In the genomic region with DNA sequence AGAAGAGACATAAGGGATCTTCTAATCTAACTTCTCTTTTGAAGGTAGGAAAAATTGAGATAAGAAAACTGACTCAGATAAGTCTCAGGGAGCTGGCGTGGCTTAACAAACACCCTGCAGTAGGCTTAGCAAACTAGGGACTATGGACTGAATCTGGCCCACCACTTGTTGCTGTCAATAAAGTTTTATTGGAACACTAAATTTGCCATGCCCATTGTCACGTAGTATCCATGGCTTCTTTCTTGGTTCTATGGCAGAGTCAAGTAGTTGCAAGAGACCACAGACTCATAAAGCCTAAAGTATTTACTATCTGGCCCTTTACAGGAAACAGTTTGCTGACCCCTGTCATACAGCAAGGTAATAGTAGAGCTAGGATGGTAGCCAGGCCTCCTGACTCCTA, we compare ENCODE assay signal across 21 cellular contexts. TPM values are rescaled to one million over a fixed set of nuclear protein-coding genes. Genes with fewer than 3 reads are reported as not detected.
A peak's percentile ranks its signal among the peaks of the same experiment; 100 is the strongest.
DNase-seq lines count a peak whose midpoint lies in the region; ATAC-seq, FAIRE-seq and TF ChIP-seq lines count a peak whose summit lies in the region.
"Had no signal": no experiment of that assay in that cellular context is flagged by ENCODE, and none has a peak within 500 bp of the region (broad histone marks: within the 10 kb centered on the region; RNA-seq: fewer than 3 reads in every experiment).

No MANE protein-coding gene starts in this region.

- no peak for ATAC-seq in Panc1
- ATAC-seq in K562: no peak
- no peak for ATAC-seq in pancreas
- ATAC-seq in HG02938 (IDR thresholded peaks at IDR 0.05; ENCODE audit: unreplicated experiment): no peak
- ATAC-seq: HCT116 had no signal

- peak overlapping the region; percentile 72 to 90 for H3K27ac ChIP-seq in right atrium auricular region
- H3K27ac ChIP-seq in left ventricle myocardium inferior (replicated peaks): no peak overlapping the region
- peak overlapping the region; percentile 78 for H3K27ac ChIP-seq in Panc1 (ENCODE audit: low read length)
- no peak overlapping the region for H3K27ac ChIP-seq in K562 (ENCODE audit: extremely low read depth, low read depth, low read length)
- H3K27ac ChIP-seq in pancreas: peak overlapping the region in 3 of 4 donors; percentile 9 to 71 (median 47)
- H3K27ac ChIP-seq: 22Rv1, BLaER1, HL-60 had no signal

- no peak for TF ChIP-seq RAD21 in K562 (CRISPR knock-in tag; conservative IDR thresholded peaks at IDR 0.05 in 1 of 2, IDR thresholded peaks at IDR 0.05 in 1 of 2)

- no peak overlapping the region for H2AFZ ChIP-seq in K562 (ENCODE audit: low read depth, low read length)

- H3K4me1 Mint-ChIP-seq in HFFc6 (ENCODE audit: low read depth): peaks cover 13% of the 10 kb centered on the region
- H3K4me1 Mint-ChIP-seq: CD14-positive monocyte; CD4-positive, alpha-beta memory T cell had no signal

- TF ChIP-seq POLR2A in K562 (conservative IDR thresholded peaks at IDR 0.05): no peak

- H3K27ac Mint-ChIP-seq in HFFc6: no peak overlapping the region
- H3K27ac Mint-ChIP-seq: CD14-positive monocyte; CD4-positive, alpha-beta memory T cell had no signal

- H3K4me3 Mint-ChIP-seq in HFFc6: no peak overlapping the region
- H3K4me3 Mint-ChIP-seq: CD14-positive monocyte; CD4-positive, alpha-beta memory T cell had no signal

- no peak for DNase-seq in right atrium auricular region (ENCODE audit: low spot score)
- no peak for DNase-seq in left ventricle myocardium inferior
- DNase-seq in Panc1 (ENCODE audit: low read depth, low spot score): no peak
- DNase-seq in K562 (ENCODE audit: extremely low read depth in 1 of 4, low spot score in 3 of 4): no peak
- DNase-seq in pancreas: no peak
- no peak for DNase-seq in HFFc6
- no peak for DNase-seq in dedifferentiated amniotic fluid mesenchymal stem cell (ENCODE audit: extremely low spot score)
- DNase-seq: CD4-positive, alpha-beta memory T cell; DMS153; DMS79; GDM1; GOT3; H7; IMR-90 had no signal

- H4K20me1 ChIP-seq in K562 (replicated peaks; ENCODE audit: control insufficient read depth, insufficient read depth, low read length): no peaks in the 10 kb centered on the region
- H4K20me1 ChIP-seq: BLaER1 had no signal

- in situ Hi-C loops in Panc1 (cut with HindIII; ENCODE audit: low pct_unique_long_range_greater_than_20kb, low sequenced_read_pairs): no loop called here
- in situ Hi-C loops in K562 (cut with MboI): no loop called here

- intact Hi-C loops in left ventricle myocardium inferior (cut with micrococcal nuclease) (no loop called here), Panc1 (cut with micrococcal nuclease; ENCODE audit: unreplicated experiment) (no loop called here), K562 (cut with micrococcal nuclease) (no loop called here), pancreas (cut with DNase I) (no loop called here)

- POLR2A ChIA-PET in Panc1 (lab: Charles Lee): no interaction called here
- POLR2A ChIA-PET in K562 (lab: Yijun Ruan, JAX): interaction anchor here (0.6 to 1.0 kb wide), 2 partner anchors 11 to 12 kb away, joined by 3 read pairs; no protein-coding TSS in a partner anchor

- H3K4me3 ChIP-seq in right atrium auricular region: no peak overlapping the region
- H3K4me3 ChIP-seq in left ventricle myocardium inferior: no peak overlapping the region
- no peak overlapping the region for H3K4me3 ChIP-seq in Panc1 (ENCODE audit: low read depth in 2 of 2, low read length in 2 of 2)
- no peak overlapping the region for H3K4me3 ChIP-seq in K562
- H3K4me3 ChIP-seq in pancreas: no peak overlapping the region
- H3K4me3 ChIP-seq: BLaER1 had no signal

- FAIRE-seq in K562 (lab: Jason Lieb, UNC) (peak; percentile 56), pancreas (lab: Jason Lieb, UNC) (no peak)

- no peak overlapping the region for H3K4me2 ChIP-seq in K562 (ENCODE audit: insufficient read depth, low read length)
- H3K4me2 ChIP-seq: BLaER1 had no signal

- H3K9me1 ChIP-seq in K562 (ENCODE audit: control insufficient read depth, insufficient read depth, low read length): no peaks in the 10 kb centered on the region

- BruUV-seq in Panc1 (replicated peaks; lab: Mats Ljungman, UMichigan) (no TSS peak), K562 (replicated peaks; lab: Mats Ljungman, UMichigan) (no TSS peak)

- no peak for TF ChIP-seq EP300 in K562 (IDR thresholded peaks at IDR 0.05; ENCODE audit: low read length)

- whole genome bisulfite sequencing in K562 (ENCODE audit: insufficient coverage, low coverage, missing lambda C conversion rate): 15% methylated on average over 2 of the region's 2 CpGs
- 62 to 71% methylated on average over 2 of the region's 2 CpGs for WGBS in pancreas, 2 donors

- H3K9me3 ChIP-seq in right atrium auricular region (no peaks in the 10 kb centered on the region), left ventricle myocardium inferior (replicated peaks) (no peaks in the 10 kb centered on the region), Panc1 (ENCODE audit: control insufficient read depth, insufficient read depth, low read depth, low read length) (no peaks in the 10 kb centered on the region), K562 (replicated peaks; ENCODE audit: control insufficient read depth, insufficient read depth, low read depth, low read length) (no peaks in the 10 kb centered on the region), pancreas (no peaks in the 10 kb centered on the region)
- H3K9me3 ChIP-seq: BLaER1 had no signal

- H3K9me3 Mint-ChIP-seq in HFFc6: no peaks in the 10 kb centered on the region
- H3K9me3 Mint-ChIP-seq: CD4-positive, alpha-beta memory T cell had no signal

- H3K36me3 Mint-ChIP-seq in HFFc6 (ENCODE audit: low read depth): no peaks in the 10 kb centered on the region
- H3K36me3 Mint-ChIP-seq: CD14-positive monocyte; CD4-positive, alpha-beta memory T cell had no signal

- H3K79me2 ChIP-seq in K562 (ENCODE audit: control insufficient read depth, insufficient read depth, low read length): no peaks in the 10 kb centered on the region

- H3K9ac ChIP-seq in K562 (ENCODE audit: insufficient read depth in 1 of 2, low read depth in 2 of 2, low read length in 2 of 2): no peak overlapping the region
- H3K9ac ChIP-seq: BLaER1 had no signal

- TF ChIP-seq CTCF in right atrium auricular region (IDR thresholded peaks at IDR 0.05): no peak
- no peak for TF ChIP-seq CTCF in left ventricle myocardium inferior (IDR thresholded peaks at IDR 0.05; ENCODE audit: borderline replicate concordance)
- TF ChIP-seq CTCF in Panc1 (IDR thresholded peaks at IDR 0.05): no peak
- TF ChIP-seq CTCF in K562 (IDR thresholded peaks at IDR 0.05 in 2 of 3, conservative IDR thresholded peaks at IDR 0.05 in 1 of 3; ENCODE audit: insufficient read depth in 2 of 3, low read depth in 1 of 3, low read length in 3 of 3): no peak
- TF ChIP-seq CTCF in pancreas (IDR thresholded peaks at IDR 0.05): no peak
- no peak for TF ChIP-seq CTCF in HFFc6 (IDR thresholded peaks at IDR 0.05)

- no peaks in the 10 kb centered on the region for H3K36me3 ChIP-seq in right atrium auricular region
- no peaks in the 10 kb centered on the region for H3K36me3 ChIP-seq in left ventricle myocardium inferior
- no peaks in the 10 kb centered on the region for H3K36me3 ChIP-seq in Panc1 (ENCODE audit: control insufficient read depth, insufficient read depth, low read length)
- no peaks in the 10 kb centered on the region for H3K36me3 ChIP-seq in K562 (ENCODE audit: control insufficient read depth, insufficient read depth, low read length)
- H3K36me3 ChIP-seq in pancreas: no peaks in the 10 kb centered on the region
- H3K36me3 ChIP-seq: BLaER1 had no signal

- H3K27me3 ChIP-seq in right atrium auricular region: no peaks in the 10 kb centered on the region
- no peaks in the 10 kb centered on the region for H3K27me3 ChIP-seq in left ventricle myocardium inferior (ENCODE audit: low read depth)
- no peaks in the 10 kb centered on the region for H3K27me3 ChIP-seq in Panc1 (ENCODE audit: control insufficient read depth, insufficient read depth, low read length)
- H3K27me3 ChIP-seq in K562 (ENCODE audit: control insufficient read depth in 2 of 2, insufficient read depth in 2 of 2, low read length in 2 of 2): peaks cover 0 to 20% of the 10 kb centered on the region in 2 experiments; a peak in 3 of 5 replicates
- H3K27me3 ChIP-seq in pancreas: no peaks in the 10 kb centered on the region
- H3K27me3 ChIP-seq: BLaER1 had no signal

- H3K27me3 Mint-ChIP-seq in HFFc6 (ENCODE audit: insufficient read depth): peaks cover 1% of the 10 kb centered on the region

- CTCF ChIA-PET in Panc1 (lab: Charles Lee): no interaction called here
- CTCF ChIA-PET in K562 (lab: Yijun Ruan, JAX; ENCODE audit: low intra/inter-chr PET ratio): no interaction called here

- H3K4me1 ChIP-seq in right atrium auricular region: peaks cover 0 to 68% of the 10 kb centered on the region in 2 donors
- peaks cover 56% of the 10 kb centered on the region for H3K4me1 ChIP-seq in left ventricle myocardium inferior
- H3K4me1 ChIP-seq in Panc1 (ENCODE audit: control insufficient read depth, insufficient read depth, low read length): peaks cover 62% of the 10 kb centered on the region
- H3K4me1 ChIP-seq in K562 (replicated peaks in 1 of 2; ENCODE audit: control insufficient read depth in 2 of 2, insufficient read depth in 2 of 2, low read length in 2 of 2): peaks cover 0 to 13% of the 10 kb centered on the region in 2 experiments; a peak in 2 of 5 replicates
- peaks cover 31 to 58% (median 36%) of the 10 kb centered on the region in 3 donors for H3K4me1 ChIP-seq in pancreas

RNA-seq across cellular contexts. Expression of gene KCNK3, which starts 24.2 kb away (rescaled TPM):
- total RNA-seq in right atrium auricular region (10 to 100 TPM; 47.5 to 50.0 TPM), left ventricle myocardium inferior (3.2 TPM), Panc1 (2021; ENCODE audit: unreplicated experiment) (32.8 TPM), K562 (2014; rRNA removed) (0.08 and 0.09 TPM in 2 replicates), K562 (2014; rRNA removed; fragmentation: Illumina TruSeq; extraction: Trizol) (not detected in 2 replicates), K562 (2015; rRNA removed; fragmentation: Illumina TruSeq; extraction: Trizol) (0.04 TPM in 1 of 2 replicates, not detected in the other), K562 (2021) (0.13 and 0.20 TPM in 2 replicates), pancreas (10 to 100 TPM; 23.6 to 46.4 (median 31.4) TPM)
- 44.4 TPM for polyA plus RNA-seq in Panc1 (2012; ENCODE audit: insufficient read length)
- total RNA-seq in K562 (2011; cell fraction: chromatin; rRNA removed; ENCODE audit: low replicate concordance): 0.23 TPM in 1 of 2 replicates, not detected in the other
- total RNA-seq in K562 (2011; cell fraction: nucleolus; rRNA removed): 0.13 and 0.17 TPM in 2 replicates
- 0.07 TPM in 1 of 2 replicates, not detected in the other for total RNA-seq in K562 (2011; cell fraction: nucleoplasm; rRNA removed)
- polyA plus RNA-seq in K562 (2011; rRNA removed) (0.06 TPM in 1 of 2 replicates, not detected in the other), K562 (2014; fragmentation: Illumina TruSeq; extraction: Trizol) (not detected in 2 replicates), K562 (2014; fragmentation: Nextera tagmentation; extraction: Ambion mirVana) (under 1 TPM in 1 of 2 experiments, not detected in 1; 0.01 TPM), K562 (2014; rRNA removed) (0.08 TPM in 1 of 2 replicates, not detected in the other), pancreas (1 to 10 TPM; 7.5 to 9.0 TPM)
- polyA plus RNA-seq in K562 (2011; cell fraction: cytosol; rRNA removed): 0.19 TPM in 1 of 2 replicates, not detected in the other
- polyA plus RNA-seq in K562 (2011; cell fraction: nucleus; rRNA removed): 0.06 TPM in 1 of 2 replicates, not detected in the other
- 0.01 and 0.04 TPM in 2 replicates for polyA plus RNA-seq in K562 (2012)
- not detected in 2 replicates for polyA minus RNA-seq in K562 (2011; rRNA and poly(A)+ RNA removed)
- not detected in 2 replicates for polyA minus RNA-seq in K562 (2011; cell fraction: cytosol; rRNA and poly(A)+ RNA removed)
- 0.13 TPM in 1 of 2 replicates, not detected in the other for polyA minus RNA-seq in K562 (2011; cell fraction: nucleus; rRNA and poly(A)+ RNA removed)
- not detected for total RNA-seq in HFFc6 (2021; fragmentation: NEBNext Ultra II Directional; extraction: Animal tissue kit (Norgen Biotek cat#: 25700))
- total RNA-seq: CD4-positive, alpha-beta memory T cell; HT1080 had no signal
- polyA plus RNA-seq: CD14-positive monocyte; CD4-positive, alpha-beta memory T cell had no signal

RNA-seq across cellular contexts. Expression of gene SLC35F6, which starts 47.3 kb away (rescaled TPM):
- 10 to 100 TPM; 34.2 to 55.7 TPM for total RNA-seq in right atrium auricular region
- total RNA-seq in left ventricle myocardium inferior: 19.6 TPM
- 67.3 TPM for total RNA-seq in Panc1 (2021; ENCODE audit: unreplicated experiment)
- 49.4 TPM for polyA plus RNA-seq in Panc1 (2012; ENCODE audit: insufficient read length)
- 21.5 and 40.8 TPM in 2 replicates for total RNA-seq in K562 (2011; cell fraction: chromatin; rRNA removed; ENCODE audit: low replicate concordance)
- total RNA-seq in K562 (2011; cell fraction: nucleolus; rRNA removed): 40.7 and 47.7 TPM in 2 replicates
- total RNA-seq in K562 (2011; cell fraction: nucleoplasm; rRNA removed): 48.1 and 75.0 TPM in 2 replicates
- 22.9 and 31.9 TPM in 2 replicates for total RNA-seq in K562 (2014; rRNA removed)
- total RNA-seq in K562 (2014; rRNA removed; fragmentation: Illumina TruSeq; extraction: Trizol): 21.9 and 22.2 TPM in 2 replicates
- 28.1 and 29.4 TPM in 2 replicates for total RNA-seq in K562 (2015; rRNA removed; fragmentation: Illumina TruSeq; extraction: Trizol)
- total RNA-seq in K562 (2021): 37.4 and 42.8 TPM in 2 replicates
- polyA plus RNA-seq in K562 (2011; rRNA removed): 11.9 and 16.7 TPM in 2 replicates
- polyA plus RNA-seq in K562 (2011; cell fraction: cytosol; rRNA removed): 18.3 and 30.0 TPM in 2 replicates
- 5.5 and 8.8 TPM in 2 replicates for polyA plus RNA-seq in K562 (2011; cell fraction: nucleus; rRNA removed)
- polyA plus RNA-seq in K562 (2012): 17.4 and 33.3 TPM in 2 replicates
- polyA plus RNA-seq in K562 (2014; fragmentation: Illumina TruSeq; extraction: Trizol): 22.5 and 23.4 TPM in 2 replicates
- 10 to 100 TPM; 19.3 to 47.3 TPM for polyA plus RNA-seq in K562 (2014; fragmentation: Nextera tagmentation; extraction: Ambion mirVana)
- 18.8 and 20.9 TPM in 2 replicates for polyA plus RNA-seq in K562 (2014; rRNA removed)
- 18.6 and 24.3 TPM in 2 replicates for polyA minus RNA-seq in K562 (2011; rRNA and poly(A)+ RNA removed)
- polyA minus RNA-seq in K562 (2011; cell fraction: cytosol; rRNA and poly(A)+ RNA removed): 23.3 and 30.5 TPM in 2 replicates
- 6.7 and 9.3 TPM in 2 replicates for polyA minus RNA-seq in K562 (2011; cell fraction: nucleus; rRNA and poly(A)+ RNA removed)
- total RNA-seq in pancreas: 10 to 100 TPM; 10.1 to 21.9 (median 12.1) TPM
- 1 to 10 TPM; 9.3 to 9.9 TPM for polyA plus RNA-seq in pancreas
- total RNA-seq in HFFc6 (2021; fragmentation: NEBNext Ultra II Directional; extraction: Animal tissue kit (Norgen Biotek cat#: 25700)): 10 to 100 TPM; 34.1 to 44.5 (median 38.7) TPM

Comparison
In these comparisons a context has a peak if more than half of its experiments do, and no peak if none do; other contexts are left out.
1. H3K27ac ChIP-seq: peak in right atrium auricular region (2 of 2), Panc1 (single experiment) and pancreas (3 of 4); none in left ventricle myocardium inferior (single experiment) and K562 (single experiment).